20 cellular contexts compared by ENCODE assay signal in genomic region chr19:51727349-51727880, GRCh38. TPM values are rescaled to one million over a fixed set of nuclear protein-coding genes. Genes with fewer than 3 reads are reported as not detected.
DNase-seq lines count a peak whose midpoint lies in the region; ATAC-seq and TF ChIP-seq lines count a peak whose summit lies in the region.
"Had no signal": no experiment of that assay in that cellular context is flagged by ENCODE, and none has a peak within 500 bp of the region (broad histone marks: within the 10 kb centered on the region; RNA-seq: fewer than 3 reads in every experiment).

No MANE protein-coding gene starts in this region.

- TF ChIP-seq CTCF in SK-N-SH (IDR thresholded peaks at IDR 0.05) (no peak), mammary epithelial cell (conservative IDR thresholded peaks at IDR 0.05 in 1 of 2, IDR thresholded peaks at IDR 0.05 in 1 of 2; ENCODE audit: extremely low read depth in 1 of 2, insufficient read depth in 1 of 2, low read depth in 1 of 2, low read length in 2 of 2) (no peak), glutamatergic neuron (IDR thresholded peaks at IDR 0.05; ENCODE audit: partially characterized antibody, unreplicated experiment) (no peak)

- H3K4me2 ChIP-seq in SK-N-SH (no peak overlapping the region), mammary epithelial cell (ENCODE audit: insufficient read depth, low read depth, low read length) (peak overlapping the region; percentile 39)
- H3K4me2 ChIP-seq: KMS-11 had no signal

- H3K9me3 ChIP-seq in SK-N-SH (no peaks in the 10 kb centered on the region), mammary epithelial cell (replicated peaks; ENCODE audit: insufficient read depth, low read length) (peaks cover 5% of the 10 kb centered on the region)

- POLR2A ChIA-PET in SK-N-SH (lab: Yijun Ruan, JAX), result no interaction called here

- H3K27me3 ChIP-seq in SK-N-SH (ENCODE audit: insufficient read depth) (peaks cover 42% of the 10 kb centered on the region; the same call in 1 of the 2 replicates), mammary epithelial cell (ENCODE audit: insufficient read depth, low read length) (no peaks in the 10 kb centered on the region)

- H2AFZ ChIP-seq in SK-N-SH (ENCODE audit: low read depth) (no peak overlapping the region), mammary epithelial cell (ENCODE audit: low read depth, low read length) (peak overlapping the region; percentile 59)

- in situ Hi-C loops in mammary epithelial cell (cut with MboI; ENCODE audit: low sequenced_read_pairs in 2 of 2), result no loop called here

- peaks cover 6% of the 10 kb centered on the region for H3K27me3 Mint-ChIP-seq in glutamatergic neuron (ENCODE audit: unreplicated experiment)

- no peak for ATAC-seq in SK-N-SH treated with all-trans-retinoic acid at 6 μM for 48 hours
- no peak for ATAC-seq in GM21526 (IDR thresholded peaks at IDR 0.05; ENCODE audit: low FRiP score, unreplicated experiment)
- ATAC-seq in GM18498 (IDR thresholded peaks at IDR 0.05; ENCODE audit: unreplicated experiment), result no peak
- ATAC-seq: left ventricle myocardium superior, Panc1 had no signal

- H3K4me1 ChIP-seq in SK-N-SH (ENCODE audit: control insufficient read depth in 1 of 2, insufficient read depth in 2 of 2, low read depth in 1 of 2, low read length in 1 of 2) (no peaks in the 10 kb centered on the region), mammary epithelial cell (ENCODE audit: insufficient read depth, low read length) (peaks cover 23% of the 10 kb centered on the region)

- H3K4me1 Mint-ChIP-seq in glutamatergic neuron (ENCODE audit: low read depth, unreplicated experiment), result peaks cover 13% of the 10 kb centered on the region
- H3K4me1 Mint-ChIP-seq: activated naive CD8-positive, alpha-beta T cell treated with anti-CD3 and anti-CD28 coated beads for 36 hours; nephron had no signal

- H3F3A ChIP-seq in SK-N-SH (replicated peaks; ENCODE audit: insufficient read depth), result peaks cover 3% of the 10 kb centered on the region

- H3K27ac ChIP-seq in SK-N-SH (ENCODE audit: low read depth in 2 of 2, low read length in 1 of 2) (no peak overlapping the region), mammary epithelial cell (ENCODE audit: insufficient read depth, low read depth, low read length) (peak overlapping the region; percentile 87), caudate nucleus (ENCODE audit: low read depth, low read length) (no peak overlapping the region)
- H3K27ac ChIP-seq: KMS-11 had no signal

- no peak overlapping the region for H3K9ac ChIP-seq in SK-N-SH
- H3K9ac ChIP-seq in mammary epithelial cell (ENCODE audit: insufficient read depth, low read length), result no peak overlapping the region
- H3K9ac ChIP-seq: KMS-11 had no signal

- DNase-seq in SK-N-SH (no peak), mammary epithelial cell (peak; percentile 91), glutamatergic neuron (no peak), caudate nucleus (lab: John Stamatoyannopoulos, UW) (no peak)
- DNase-seq in stimulated activated CD4-positive, alpha-beta T cell treated with anti-CD3 and anti-CD28 coated beads, Interleukin-4, amount 100 ng/mL, for 1 hour, result no peak
- DNase-seq: activated CD4-positive, alpha-beta T cell treated with anti-CD3 and anti-CD28 coated beads for 1 hour; activated naive CD8-positive, alpha-beta T cell treated with anti-CD3 and anti-CD28 coated beads for 36 hours; left ventricle myocardium superior; NCI-H187; NCI-H524 treated with DMSO at 0.1 percent for 48 hours; stimulated activated CD4-positive, alpha-beta T cell treated with anti-CD3 and anti-CD28 coated beads, Interleukin-2, amount 100 ng/mL, for 24 hours; trophoblast cell had no signal

- no peaks in the 10 kb centered on the region for H3K36me3 ChIP-seq in SK-N-SH (replicated peaks in 1 of 2; ENCODE audit: control insufficient read depth in 1 of 2, insufficient read depth in 2 of 2, low read length in 1 of 2)
- no peaks in the 10 kb centered on the region for H3K36me3 ChIP-seq in mammary epithelial cell (ENCODE audit: insufficient read depth, low read length)

- intact Hi-C loops in mammary epithelial cell (cut with micrococcal nuclease), result loop anchor here (2.0 kb wide), 1 partner anchor 39 kb away; no protein-coding TSS in a partner anchor

- WGBS in SK-N-SH (ENCODE audit: low lambda C conversion rate), result 20% methylated on average over 7 of the region's 7 CpGs
- WGBS in mammary epithelial cell (ENCODE audit: low coverage, missing lambda C conversion rate), result 55% methylated on average over 7 of the region's 7 CpGs

- H3K9me3 Mint-ChIP-seq in glutamatergic neuron (ENCODE audit: unreplicated experiment), result peaks cover 20% of the 10 kb centered on the region

- no peaks in the 10 kb centered on the region for H3K79me2 ChIP-seq in SK-N-SH (ENCODE audit: insufficient read depth)
- no peaks in the 10 kb centered on the region for H3K79me2 ChIP-seq in mammary epithelial cell (ENCODE audit: insufficient read depth, low read length)

- dilution Hi-C loops in mammary epithelial cell (cut with HindIII; ENCODE audit: low sequenced_read_pairs), result no loop called here

- H4K20me1 ChIP-seq in SK-N-SH (ENCODE audit: insufficient read depth) (no peaks in the 10 kb centered on the region), mammary epithelial cell (ENCODE audit: insufficient read depth, low read length) (no peaks in the 10 kb centered on the region)

- no peaks in the 10 kb centered on the region for H3K9me2 ChIP-seq in SK-N-SH

- H3K4me3 ChIP-seq in SK-N-SH (ENCODE audit: low read depth in 2 of 2, low read length in 1 of 2), result no peak overlapping the region
- H3K4me3 ChIP-seq in mammary epithelial cell (replicated peaks in 1 of 3; ENCODE audit: insufficient read depth in 1 of 3, low read depth in 2 of 3, low read length in 3 of 3), result no peak overlapping the region

- CTCF ChIA-PET in SK-N-SH (lab: Yijun Ruan, JAX) (no interaction called here), mammary epithelial cell (lab: Charles Lee; ENCODE audit: low non-redundant PET) (no interaction called here)

- H3K27ac Mint-ChIP-seq in glutamatergic neuron (ENCODE audit: unreplicated experiment), result peak overlapping the region; percentile 22
- H3K27ac Mint-ChIP-seq: activated naive CD8-positive, alpha-beta T cell treated with anti-CD3 and anti-CD28 coated beads for 36 hours; nephron; T-helper 1 cell treated with Interleukin-12 subunit alpha and Interleukin-12 subunit beta and Interleukin-4 antibody, amounts not matched to agents 30 μg/mL and 1 μg/mL, for 36 hours had no signal

- BruUV-seq in mammary epithelial cell (replicated peaks; lab: Mats Ljungman, UMichigan), result no TSS peak

- no peak for TF ChIP-seq EP300 in SK-N-SH (IDR thresholded peaks at IDR 0.05; ENCODE audit: borderline replicate concordance in 1 of 2, low read depth in 1 of 2, low read length in 1 of 2)

- no peaks in the 10 kb centered on the region for H3K36me3 Mint-ChIP-seq in glutamatergic neuron (ENCODE audit: unreplicated experiment)
- H3K36me3 Mint-ChIP-seq: activated naive CD8-positive, alpha-beta T cell treated with anti-CD3 and anti-CD28 coated beads for 36 hours had no signal

- no peak overlapping the region for H3K4me3 Mint-ChIP-seq in glutamatergic neuron (ENCODE audit: unreplicated experiment)
- H3K4me3 Mint-ChIP-seq: activated naive CD8-positive, alpha-beta T cell treated with anti-CD3 and anti-CD28 coated beads for 36 hours; nephron; T-helper 1 cell treated with Interleukin-12 subunit alpha and Interleukin-12 subunit beta and Interleukin-4 antibody, amounts not matched to agents 30 μg/mL and 1 μg/mL, for 36 hours had no signal

- TF ChIP-seq RAD21 in SK-N-SH (IDR thresholded peaks at IDR 0.05; ENCODE audit: low read length), result no peak

TF ChIP-seq in SK-N-SH, 30 proteins besides CTCF, POLR2A, EP300 and RAD21:
- no peak for TF ChIP-seq FOSL2 (IDR thresholded peaks at IDR 0.05; ENCODE audit: borderline replicate concordance, low read depth)
- TF ChIP-seq TCF12 (IDR thresholded peaks at IDR 0.05), result peak; percentile 26; the same call in 1 of the 2 replicates

TF ChIP-seq in SK-N-SH treated with all-trans-retinoic acid at 6 μM for 48 hours, 23 proteins besides CTCF, POLR2A, EP300 and RAD21 (continues in another document):
- TF ChIP-seq ZNF70 (CRISPR knock-in tag; IDR thresholded peaks at IDR 0.05), result no peak

RNA-seq across cellular contexts. Expression of gene HAS1, which starts 3.6 kb away (rescaled TPM):
- not detected in 2 replicates for polyA plus RNA-seq in SK-N-SH (2012; rRNA removed)
- not detected in 2 replicates for polyA plus RNA-seq in SK-N-SH (2012; cell fraction: cytosol; rRNA removed)
- polyA plus RNA-seq in SK-N-SH (2012; cell fraction: nucleus; rRNA removed), result 0.04 and 0.06 TPM in 2 replicates
- total RNA-seq in mammary epithelial cell, result under 1 TPM in 1 of 2 donors, not detected in 1; 0.82 TPM
- 0.05 TPM for polyA plus RNA-seq in mammary epithelial cell
- polyA minus RNA-seq in mammary epithelial cell, result not detected
- 4.4 TPM for total RNA-seq in glutamatergic neuron (ENCODE audit: unreplicated experiment)
- total RNA-seq: activated naive CD8-positive, alpha-beta T cell treated with anti-CD3 and anti-CD28 coated beads for 36 hours; renal cortical epithelial cell had no signal

RNA-seq across cellular contexts. Expression of gene FPR1, which starts 24.3 kb away (rescaled TPM):
- polyA plus RNA-seq in SK-N-SH (2012; rRNA removed), result 0.03 TPM in 1 of 2 replicates, not detected in the other
- polyA plus RNA-seq in SK-N-SH (2012; cell fraction: cytosol; rRNA removed), result not detected in 2 replicates
- 0.08 TPM in 1 of 2 replicates, not detected in the other for polyA plus RNA-seq in SK-N-SH (2012; cell fraction: nucleus; rRNA removed)
- under 1 TPM; under 0.01 to 0.31 TPM for total RNA-seq in mammary epithelial cell
- polyA plus RNA-seq in mammary epithelial cell, result 1.2 TPM
- polyA minus RNA-seq in mammary epithelial cell, result 19.9 TPM
- total RNA-seq in glutamatergic neuron (ENCODE audit: unreplicated experiment), result not detected
- total RNA-seq: activated naive CD8-positive, alpha-beta T cell treated with anti-CD3 and anti-CD28 coated beads for 36 hours had no signal

RNA-seq across cellular contexts. Expression of gene FPR2, which starts 33.6 kb away (rescaled TPM):
- polyA plus RNA-seq in SK-N-SH (2012; rRNA removed) (not detected in 2 replicates), mammary epithelial cell (0.08 TPM)
- not detected in 2 replicates for polyA plus RNA-seq in SK-N-SH (2012; cell fraction: cytosol; rRNA removed)
- polyA plus RNA-seq in SK-N-SH (2012; cell fraction: nucleus; rRNA removed), result not detected in 2 replicates
- total RNA-seq in mammary epithelial cell (not detected), glutamatergic neuron (ENCODE audit: unreplicated experiment) (not detected)
- not detected for polyA minus RNA-seq in mammary epithelial cell
- total RNA-seq: activated naive CD8-positive, alpha-beta T cell treated with anti-CD3 and anti-CD28 coated beads for 36 hours had no signal

RNA-seq across cellular contexts. Expression of gene SPACA6, which starts 34.3 kb away (rescaled TPM):
- polyA plus RNA-seq in SK-N-SH (2012; rRNA removed), result 12.6 and 15.8 TPM in 2 replicates
- polyA plus RNA-seq in SK-N-SH (2012; cell fraction: cytosol; rRNA removed), result 4.5 and 7.2 TPM in 2 replicates
- 97.2 and 166 TPM in 2 replicates for polyA plus RNA-seq in SK-N-SH (2012; cell fraction: nucleus; rRNA removed)
- 10 to 100 TPM in 1 of 2 donors, 1 to 10 TPM in 1; 3.7 to 16.1 TPM for total RNA-seq in mammary epithelial cell
- polyA plus RNA-seq in mammary epithelial cell, result 5.2 TPM
- polyA minus RNA-seq in mammary epithelial cell, result 1.2 TPM
- total RNA-seq in glutamatergic neuron (ENCODE audit: unreplicated experiment), result 27.2 TPM
